In genomic region chr2:192328297-192328696, GRCh38 we compare ENCODE assay signal across 22 cellular contexts.
"Had no signal": no experiment of that assay in that cellular context is flagged by ENCODE, and none has a peak within 500 bp of the region (broad histone marks: within the 10 kb centered on the region; RNA-seq: fewer than 3 reads in every experiment).

No MANE protein-coding gene starts in this region.

- H3K4me3 ChIP-seq: colonic mucosa, esophagus squamous epithelium, gastrocnemius medialis, heart right ventricle, left lung, lower lobe of right lung, mucosa of descending colon had no signal

- H3K27ac ChIP-seq: colonic mucosa, epithelial cell of prostate, esophagus squamous epithelium, gastrocnemius medialis, heart right ventricle, left lung, lower lobe of right lung had no signal

- ATAC-seq: effector memory CD8-positive, alpha-beta T cell; esophagus mucosa; gastrocnemius medialis; heart right ventricle; left cardiac atrium; left lung; left ventricle myocardium superior; lower lobe of right lung; mucosa of descending colon had no signal

- H3K9me3 ChIP-seq: colonic mucosa, esophagus squamous epithelium, gastrocnemius medialis, heart right ventricle, left lung, lower lobe of right lung, mucosa of descending colon had no signal

- H3K4me1 ChIP-seq: colonic mucosa, esophagus squamous epithelium, gastrocnemius medialis, heart right ventricle, left lung, lower lobe of right lung had no signal

- H3K27me3 ChIP-seq: colonic mucosa, esophagus squamous epithelium, gastrocnemius medialis, heart right ventricle, left lung had no signal

- H3K36me3 ChIP-seq: colonic mucosa, esophagus squamous epithelium, gastrocnemius medialis, heart right ventricle, left lung, lower lobe of right lung had no signal

- DNase-seq: colonic mucosa; cortex of kidney; effector CD8-positive, alpha-beta T cell; effector memory CD8-positive, alpha-beta T cell; endodermal cell; erythroblast; esophagus squamous epithelium; foreskin fibroblast; foreskin melanocyte; gastrocnemius medialis; glutamatergic neuron; head of caudate nucleus; heart right ventricle; hippocampal formation; left cardiac atrium; left lung; left ventricle myocardium superior; lower lobe of right lung; mesenchymal stem cell; mucosa of descending colon had no signal
